ENCODE assay signal across 13 cellular contexts in genomic region chr6:72769459-72770125, GRCh38.
A peak's percentile ranks its signal among the peaks of the same experiment; 100 is the strongest.
DNase-seq lines count a peak whose midpoint lies in the region; ATAC-seq lines count a peak whose summit lies in the region.
"Had no signal": no experiment of that assay in that cellular context is flagged by ENCODE, and none has a peak within 500 bp of the region (broad histone marks: within the 10 kb centered on the region; RNA-seq: fewer than 3 reads in every experiment).

No MANE protein-coding gene starts in this region.

- peak overlapping the region in 4 of 8 donors; percentile 2 to 63 (median 17) for H3K4me3 Mint-ChIP-seq in naive B cell
- H3K4me3 Mint-ChIP-seq: activated naive CD8-positive, alpha-beta T cell treated with anti-CD3 and anti-CD28 coated beads for 36 hours; central memory CD8-positive, alpha-beta T cell; type B pancreatic cell had no signal

- no peaks in the 10 kb centered on the region for H3K27me3 Mint-ChIP-seq in naive B cell
- H3K27me3 Mint-ChIP-seq: activated naive CD8-positive, alpha-beta T cell treated with anti-CD3 and anti-CD28 coated beads for 36 hours; central memory CD8-positive, alpha-beta T cell; type B pancreatic cell had no signal

- peaks cover 14 to 22% (median 17%) of the 10 kb centered on the region in 3 donors for H3K4me1 Mint-ChIP-seq in naive B cell
- H3K4me1 Mint-ChIP-seq: central memory CD8-positive, alpha-beta T cell had no signal

- DNase-seq in NOMO-1 treated with DMSO at 0.1 percent for 48 hours (lab: John Stamatoyannopoulos, UW; ENCODE audit: unreplicated experiment) (peak; percentile 21), NOMO-1 treated with dmso at 0.1 percent for 144 hours (lab: John Stamatoyannopoulos, UW; ENCODE audit: unreplicated experiment) (no peak), naive B cell (no peak), DMS114 treated with DMSO at 0.1 percent for 48 hours (lab: John Stamatoyannopoulos, UW; ENCODE audit: unreplicated experiment) (no peak)
- DNase-seq: activated naive CD8-positive, alpha-beta T cell treated with anti-CD3 and anti-CD28 coated beads for 36 hours; NCI-H1436 treated with DMSO at 0.1 percent for 48 hours; NCI-H510A had no signal

- ATAC-seq in GM21825 (IDR thresholded peaks at IDR 0.05; ENCODE audit: unreplicated experiment) (peak; percentile 69), HG03558 (IDR thresholded peaks at IDR 0.05; ENCODE audit: extremely low read depth, unreplicated experiment) (peak; percentile 76), naive B cell (ENCODE audit: low read depth in 2 of 2) (peak; percentile 42 to 70), HG03045 (IDR thresholded peaks at IDR 0.05; ENCODE audit: unreplicated experiment) (no peak), HG03039 (IDR thresholded peaks at IDR 0.05; ENCODE audit: unreplicated experiment) (no peak)

- peak overlapping the region in 4 of 6 donors; percentile 10 to 88 (median 38) for H3K27ac Mint-ChIP-seq in naive B cell
- H3K27ac Mint-ChIP-seq: activated naive CD8-positive, alpha-beta T cell treated with anti-CD3 and anti-CD28 coated beads for 36 hours; type B pancreatic cell had no signal

- no peaks in the 10 kb centered on the region for H3K9me3 Mint-ChIP-seq in naive B cell
- H3K9me3 Mint-ChIP-seq: activated naive CD8-positive, alpha-beta T cell treated with anti-CD3 and anti-CD28 coated beads for 36 hours; central memory CD8-positive, alpha-beta T cell; type B pancreatic cell had no signal

- no peaks in the 10 kb centered on the region for H3K36me3 Mint-ChIP-seq in naive B cell
- H3K36me3 Mint-ChIP-seq: type B pancreatic cell had no signal

Comparison
In these comparisons a context has a peak if more than half of its experiments do, and no peak if none do; other contexts are left out.
1. ATAC-seq: peak in GM21825 (single experiment), HG03558 (single experiment) and naive B cell (2 of 2); none in HG03045 (single experiment) and HG03039 (single experiment).